Comparison of ENCODE assay signal across 19 cellular contexts in the genomic region with DNA sequence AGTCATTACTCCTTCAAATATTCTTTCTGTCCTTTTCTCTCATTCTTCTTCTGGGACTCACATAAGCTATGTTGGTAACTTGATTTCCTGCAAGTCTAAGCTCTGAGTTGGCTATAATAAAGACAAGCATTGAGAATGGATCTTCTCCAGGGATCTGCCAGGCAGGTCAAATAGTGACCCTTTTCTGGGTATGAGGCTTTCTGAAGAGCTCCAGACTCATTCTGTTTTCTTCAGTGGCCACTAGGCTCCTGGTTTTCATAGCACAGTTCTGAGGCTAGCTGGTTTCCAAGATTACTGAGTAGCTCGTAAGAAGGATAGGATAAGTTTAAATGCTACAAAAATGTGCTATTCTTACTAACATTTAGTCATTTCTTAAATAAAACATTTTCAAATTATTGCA. TPM values are rescaled to one million over a fixed set of nuclear protein-coding genes. Genes with fewer than 3 reads are reported as not detected.
"Had no signal": no experiment of that assay in that cellular context is flagged by ENCODE, and none has a peak within 500 bp of the region (broad histone marks: within the 10 kb centered on the region; RNA-seq: fewer than 3 reads in every experiment).

No MANE protein-coding gene starts in this region.

- H3K4me1 ChIP-seq: right atrium auricular region, tibial nerve had no signal

- ATAC-seq: activated CD8-positive, alpha-beta T cell treated with anti-CD3 and anti-CD28 coated beads, Interleukin-2, amount 10 ng/mL, durations not matched to agents 7 days and 5 days; esophagus mucosa; gastrocnemius medialis; left cardiac atrium; psoas muscle had no signal

- H3K4me3 ChIP-seq: gastrocnemius medialis, pancreas, psoas muscle, right atrium auricular region, tibial nerve had no signal

- H3K9me3 ChIP-seq: neutrophil, pancreas had no signal

- DNase-seq: activated CD4-positive, alpha-beta T cell treated with anti-CD3 and anti-CD28 coated beads, Interleukin-2, amount 10 ng/mL, durations not matched to agents 7 days and 5 days; activated CD4-positive, CD25-positive, alpha-beta regulatory T cell treated with anti-CD3 and anti-CD28 coated beads, Interleukin-2, amount 50 U/mL, for 72 hours; activated CD8-positive, alpha-beta T cell treated with anti-CD3 and anti-CD28 coated beads, Interleukin-2, amount 10 ng/mL, durations not matched to agents 7 days and 5 days; activated gamma-delta T cell treated with Interleukin-2 at 50 U/mL for 16 hours; anterior cingulate cortex; caudate nucleus; effector memory CD4-positive, alpha-beta T cell; gastrocnemius medialis; islet precursor cell; left cardiac atrium; pancreas; psoas muscle; stimulated activated CD4-positive, alpha-beta T cell treated with anti-CD3 and anti-CD28 coated beads, Interleukin-4, amount 100 ng/mL, for 24 hours; WERI-Rb-1 had no signal

- H3K36me3 ChIP-seq: gastrocnemius medialis, neutrophil, pancreas, right atrium auricular region, WERI-Rb-1 had no signal

- H3K27me3 ChIP-seq: gastrocnemius medialis, pancreas, right atrium auricular region, tibial nerve had no signal

- H3K27ac ChIP-seq: gastrocnemius medialis, neutrophil, pancreas, psoas muscle, right atrium auricular region, tibial nerve, WERI-Rb-1 had no signal

RNA-seq across cellular contexts. Expression of a gene that starts 38.3 kb away (rescaled TPM):
- total RNA-seq: mononuclear cell had no signal
